In genomic region chr12:117045998-117046374, GRCh38 we compare ENCODE assay signal across 14 cellular contexts. TPM values are rescaled to one million over a fixed set of nuclear protein-coding genes. Genes with fewer than 3 reads are reported as not detected.
DNase-seq lines count a peak whose midpoint lies in the region; ATAC-seq, FAIRE-seq and TF ChIP-seq lines count a peak whose summit lies in the region.
"Had no signal": no experiment of that assay in that cellular context is flagged by ENCODE, and none has a peak within 500 bp of the region (broad histone marks: within the 10 kb centered on the region; RNA-seq: fewer than 3 reads in every experiment).

No MANE protein-coding gene starts in this region.

- POLR2A ChIA-PET in K562 (lab: Yijun Ruan, JAX) = no interaction called here

- WGBS in K562 (ENCODE audit: insufficient coverage, low coverage, missing lambda C conversion rate) = 41% methylated on average over 6 of the region's 6 CpGs

- ATAC-seq in K562 (peak; percentile 33), HG03135 (IDR thresholded peaks at IDR 0.05; ENCODE audit: unreplicated experiment) (no peak)

- intact Hi-C loops in K562 (cut with micrococcal nuclease) = no loop called here

- H3K36me3 ChIP-seq in K562 (ENCODE audit: control insufficient read depth, insufficient read depth, low read length) = peaks cover 12% of the 10 kb centered on the region; the same call in 2 of the 3 replicates

- CTCF ChIA-PET in K562 (lab: Yijun Ruan, JAX; ENCODE audit: low intra/inter-chr PET ratio) = interaction anchor here (0.8 kb wide), 1 partner anchor 74 kb away, joined by 3 read pairs; no protein-coding TSS in a partner anchor

- peak overlapping the region in 1 of 2 experiments; percentile 12; a peak in 1 of 4 replicates for H3K9ac ChIP-seq in K562 (ENCODE audit: insufficient read depth in 1 of 2, low read depth in 2 of 2, low read length in 2 of 2)

- H3K27ac ChIP-seq in HL-60 (replicated peaks) = peak overlapping the region; percentile 75
- H3K27ac ChIP-seq in K562 (ENCODE audit: extremely low read depth, low read depth, low read length) = no peak overlapping the region
- H3K27ac ChIP-seq in layer of hippocampus (ENCODE audit: low read depth, low read length) = peak overlapping the region; percentile 1

- H3K4me3 ChIP-seq in HL-60 (replicated peaks; ENCODE audit: insufficient read depth, low read length) = no peak overlapping the region
- H3K4me3 ChIP-seq in K562 = no peak overlapping the region

- H2AFZ ChIP-seq in K562 (ENCODE audit: low read depth, low read length) = no peak overlapping the region

- H3K9me3 ChIP-seq in K562 (replicated peaks; ENCODE audit: control insufficient read depth, insufficient read depth, low read depth, low read length) = no peaks in the 10 kb centered on the region

- H3K4me2 ChIP-seq in K562 (ENCODE audit: insufficient read depth, low read length) = peak overlapping the region; percentile 6; the same call in 1 of the 2 replicates

- BruUV-seq in K562 (replicated peaks; lab: Mats Ljungman, UMichigan) = no TSS peak

- peak; percentile 61 for FAIRE-seq in K562 (lab: Jason Lieb, UNC)
- FAIRE-seq: colon, keratinocyte had no signal

- TF ChIP-seq CTCF in HL-60 (IDR thresholded peaks at IDR 0.05; ENCODE audit: insufficient read depth, low read length) (no peak), K562 (IDR thresholded peaks at IDR 0.05 in 2 of 3, conservative IDR thresholded peaks at IDR 0.05 in 1 of 3; ENCODE audit: insufficient read depth in 2 of 3, low read depth in 1 of 3, low read length in 3 of 3) (peak; percentile 37 to 61 (median 50); a peak in 4 of 6 replicates)

- no peaks in the 10 kb centered on the region for H4K20me1 ChIP-seq in K562 (replicated peaks; ENCODE audit: control insufficient read depth, insufficient read depth, low read length)

- no peaks in the 10 kb centered on the region for H3K9me1 ChIP-seq in K562 (ENCODE audit: control insufficient read depth, insufficient read depth, low read length)

- in situ Hi-C loops in K562 (cut with MboI) = no loop called here

- H3K4me1 ChIP-seq in K562 (replicated peaks in 1 of 2; ENCODE audit: control insufficient read depth in 2 of 2, insufficient read depth in 2 of 2, low read length in 2 of 2) = peaks cover 63 to 74% of the 10 kb centered on the region in 2 experiments

- no peak for TF ChIP-seq EP300 in K562 (IDR thresholded peaks at IDR 0.05; ENCODE audit: low read length)

- no peaks in the 10 kb centered on the region for H3K79me2 ChIP-seq in K562 (ENCODE audit: control insufficient read depth, insufficient read depth, low read length)

- TF ChIP-seq RAD21 in K562 (CRISPR knock-in tag; conservative IDR thresholded peaks at IDR 0.05 in 1 of 2, IDR thresholded peaks at IDR 0.05 in 1 of 2) = peak in 1 of 2 experiments; percentile 30; a peak in 1 of 4 replicates

- no peak for TF ChIP-seq POLR2A in K562 (conservative IDR thresholded peaks at IDR 0.05)

- H3K27me3 ChIP-seq in HL-60 (ENCODE audit: insufficient read depth, poor library complexity, severe bottlenecking) = no peaks in the 10 kb centered on the region
- no peaks in the 10 kb centered on the region for H3K27me3 ChIP-seq in K562 (ENCODE audit: control insufficient read depth in 2 of 2, insufficient read depth in 2 of 2, low read length in 2 of 2)
- peaks cover 2% of the 10 kb centered on the region for H3K27me3 ChIP-seq in layer of hippocampus (ENCODE audit: control insufficient read depth, insufficient read depth, low read length)

- DNase-seq in DMS79 (lab: John Stamatoyannopoulos, UW) (peak; percentile 59), HL-60 (ENCODE audit: low read depth in 1 of 2, low spot score in 1 of 2) (peak in 1 of 2 experiments; percentile 36), K562 (ENCODE audit: extremely low read depth in 1 of 4, low spot score in 3 of 4) (peak; percentile 37 to 56 (median 44)), NCI-H510A treated with DMSO at 0.1 percent for 48 hours (lab: John Stamatoyannopoulos, UW) (no peak), occipital lobe (lab: John Stamatoyannopoulos, UW) (no peak), SIG-M5 (lab: John Stamatoyannopoulos, UW) (no peak)
- DNase-seq: MM.1S, NCI-H446 treated with DMSO at 0.1 percent for 48 hours, T-helper 9 cell had no signal

TF ChIP-seq in K562, 482 proteins besides CTCF, POLR2A, EP300 and RAD21 (continues in another document):
- TF ChIP-seq MYC (IDR thresholded peaks at IDR 0.05; ENCODE audit: low read depth, low read length) (no peak), MYC (CRISPR knock-in tag; IDR thresholded peaks at IDR 0.05; ENCODE audit: borderline replicate concordance, low read depth) (no peak), PHF20 (IDR thresholded peaks at IDR 0.05; ENCODE audit: partially characterized antibody) (no peak), ZNF282 (CRISPR knock-in tag; IDR thresholded peaks at IDR 0.05) (no peak), ZC3H11A (IDR thresholded peaks at IDR 0.05; ENCODE audit: low read depth, low read length) (no peak), CEBPZ (IDR thresholded peaks at IDR 0.05; ENCODE audit: borderline replicate concordance, low read depth, low read length) (no peak), ZNF76 (CRISPR knock-in tag; IDR thresholded peaks at IDR 0.05; ENCODE audit: borderline replicate concordance) (no peak), ZNF551 (CRISPR knock-in tag; IDR thresholded peaks at IDR 0.05) (no peak), NR1H2 (CRISPR knock-in tag; IDR thresholded peaks at IDR 0.05) (no peak), ZBTB7A (IDR thresholded peaks at IDR 0.05; ENCODE audit: borderline replicate concordance, control insufficient read depth, low read depth, low read length) (peak; percentile 68; the same call in 1 of the 2 replicates)

RNA-seq across cellular contexts. Expression of gene TESC, which starts 53.2 kb away (rescaled TPM):
- total RNA-seq in K562 (2011; cell fraction: chromatin; rRNA removed; ENCODE audit: low replicate concordance) = 16.2 and 42.2 TPM in 2 replicates
- 30.9 and 35.9 TPM in 2 replicates for total RNA-seq in K562 (2011; cell fraction: nucleolus; rRNA removed)
- 12.6 and 19.2 TPM in 2 replicates for total RNA-seq in K562 (2011; cell fraction: nucleoplasm; rRNA removed)
- total RNA-seq in K562 (2014; rRNA removed) (25.2 and 30.4 TPM in 2 replicates), K562 (2014; rRNA removed; fragmentation: Illumina TruSeq; extraction: Trizol) (11.5 and 13.4 TPM in 2 replicates), K562 (2015; rRNA removed; fragmentation: Illumina TruSeq; extraction: Trizol) (11.6 and 12.6 TPM in 2 replicates), K562 (2021) (28.9 and 31.6 TPM in 2 replicates), occipital lobe (4.1 TPM)
- polyA plus RNA-seq in K562 (2011; rRNA removed) (21.7 and 25.3 TPM in 2 replicates), K562 (2014; fragmentation: Illumina TruSeq; extraction: Trizol) (17.8 and 20.7 TPM in 2 replicates), K562 (2014; fragmentation: Nextera tagmentation; extraction: Ambion mirVana) (1 to 10 TPM in 1 of 2 experiments, under 1 TPM in 1; 0.96 to 2.0 TPM), K562 (2014; rRNA removed) (31.8 and 32.9 TPM in 2 replicates)
- 27.4 and 44.2 TPM in 2 replicates for polyA plus RNA-seq in K562 (2011; cell fraction: cytosol; rRNA removed)
- 24.7 and 34.1 TPM in 2 replicates for polyA plus RNA-seq in K562 (2011; cell fraction: nucleus; rRNA removed)
- 14.6 and 21.7 TPM in 2 replicates for polyA plus RNA-seq in K562 (2012)
- 9.3 and 10.6 TPM in 2 replicates for polyA minus RNA-seq in K562 (2011; rRNA and poly(A)+ RNA removed)
- polyA minus RNA-seq in K562 (2011; cell fraction: cytosol; rRNA and poly(A)+ RNA removed) = 7.7 and 8.3 TPM in 2 replicates
- 18.8 and 20.2 TPM in 2 replicates for polyA minus RNA-seq in K562 (2011; cell fraction: nucleus; rRNA and poly(A)+ RNA removed)
- total RNA-seq: myocyte had no signal

Comparison
In these comparisons a context has a peak if more than half of its experiments do, and no peak if none do; other contexts are left out.
1. DNase-seq: peak in DMS79 (single experiment) and K562 (4 of 4); none in NCI-H510A treated with DMSO at 0.1 percent for 48 hours (single experiment), occipital lobe (single experiment) and SIG-M5 (single experiment).